10 cellular contexts compared by ENCODE assay signal in the genomic region with DNA sequence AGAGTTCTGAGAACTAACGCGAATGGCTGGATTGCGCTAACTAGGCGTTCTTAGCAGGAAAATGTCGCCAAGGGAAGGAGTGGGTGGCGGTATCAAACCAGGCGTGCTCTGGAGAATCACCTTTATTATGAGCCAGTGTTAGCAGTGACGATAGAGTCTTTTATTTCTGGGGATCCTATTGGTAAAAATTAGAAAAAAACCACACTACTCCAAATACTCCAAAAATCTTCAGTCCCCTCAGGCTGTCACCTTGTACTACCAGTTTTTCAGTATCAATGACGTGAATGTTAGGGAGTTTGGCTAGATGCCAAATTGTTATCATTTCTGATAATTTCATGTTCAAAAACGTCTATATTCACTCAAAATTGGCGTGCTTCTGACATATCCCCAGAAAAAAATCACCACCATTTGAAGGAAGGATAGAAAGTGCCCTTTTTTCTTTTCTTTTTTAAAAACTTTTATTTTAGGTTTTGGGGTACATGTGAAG. TPM values are rescaled to one million over a fixed set of nuclear protein-coding genes. Genes with fewer than 3 reads are reported as not detected.
DNase-seq lines count a peak whose midpoint lies in the region; ATAC-seq and TF ChIP-seq lines count a peak whose summit lies in the region.
"Had no signal": no experiment of that assay in that cellular context is flagged by ENCODE, and none has a peak within 500 bp of the region (broad histone marks: within the 10 kb centered on the region; RNA-seq: fewer than 3 reads in every experiment).

No MANE protein-coding gene starts in this region.

- H3K27ac Mint-ChIP-seq in CD8-positive, alpha-beta memory T cell = no peak overlapping the region
- H3K27ac Mint-ChIP-seq in central memory CD8-positive, alpha-beta T cell (ENCODE audit: low read depth) = no peak overlapping the region
- H3K27ac Mint-ChIP-seq in naive thymus-derived CD4-positive, alpha-beta T cell = no peak overlapping the region

- peak overlapping the region; percentile 73; the same call in 1 of the 2 replicates for H3K9ac ChIP-seq in KMS-11

- H2AFZ ChIP-seq in KMS-11 (ENCODE audit: low read depth) = peak overlapping the region; percentile 97; the same call in 1 of the 2 replicates

- TF ChIP-seq CTCF in KMS-11 (conservative IDR thresholded peaks at IDR 0.05; ENCODE audit: low read depth, low read length) (no peak), RWPE1 (conservative IDR thresholded peaks at IDR 0.05; ENCODE audit: low read depth) (no peak), GM13976 (IDR thresholded peaks at IDR 0.05; ENCODE audit: borderline replicate concordance, control extremely low read depth, extremely low read depth, insufficient read depth, missing control alignments) (no peak)

- H3K9me3 ChIP-seq in CD8-positive, alpha-beta memory T cell (ENCODE audit: low read length) = no peaks in the 10 kb centered on the region
- no peaks in the 10 kb centered on the region for H3K9me3 ChIP-seq in naive thymus-derived CD4-positive, alpha-beta T cell (ENCODE audit: control insufficient read depth in 2 of 3, low read length in 3 of 3)

- DNase-seq in CD8-positive, alpha-beta memory T cell = no peak
- no peak for DNase-seq in central memory CD8-positive, alpha-beta T cell (ENCODE audit: low spot score in 2 of 2)
- no peak for DNase-seq in naive thymus-derived CD4-positive, alpha-beta T cell
- no peak for DNase-seq in RWPE1 (ENCODE audit: low spot score)
- no peak for DNase-seq in GM13976 (ENCODE audit: low spot score)
- DNase-seq in cardiac septum (ENCODE audit: low spot score) = no peak
- DNase-seq: GF-D8, T1000 had no signal

- H3K4me1 Mint-ChIP-seq in CD8-positive, alpha-beta memory T cell = peaks cover 5 to 17% (median 13%) of the 10 kb centered on the region in 3 donors
- peaks cover 11% of the 10 kb centered on the region for H3K4me1 Mint-ChIP-seq in central memory CD8-positive, alpha-beta T cell
- H3K4me1 Mint-ChIP-seq in naive thymus-derived CD4-positive, alpha-beta T cell = peaks cover 6 to 14% (median 9%) of the 10 kb centered on the region in 7 donors

- H3K9me3 Mint-ChIP-seq in CD8-positive, alpha-beta memory T cell = no peaks in the 10 kb centered on the region
- H3K9me3 Mint-ChIP-seq in central memory CD8-positive, alpha-beta T cell = no peaks in the 10 kb centered on the region
- peaks cover 0 to 2% (median 0%) of the 10 kb centered on the region in 11 donors for H3K9me3 Mint-ChIP-seq in naive thymus-derived CD4-positive, alpha-beta T cell

- ATAC-seq in central memory CD8-positive, alpha-beta T cell (replicated peaks; ENCODE audit: extremely low read depth, poor library complexity, severe bottlenecking) = no peak
- no peak for ATAC-seq in naive thymus-derived CD4-positive, alpha-beta T cell
- no peak for ATAC-seq in HG02938 (IDR thresholded peaks at IDR 0.05; ENCODE audit: unreplicated experiment)

- POLR2A ChIA-PET in CD8-positive, alpha-beta memory T cell (lab: Charles Lee) = no interaction called here
- POLR2A ChIA-PET in naive thymus-derived CD4-positive, alpha-beta T cell (lab: Charles Lee) = no interaction called here
- POLR2A ChIA-PET in RWPE1 (lab: Yijun Ruan, JAX; ENCODE audit: low non-redundant PET) = no interaction called here

- H3K27ac ChIP-seq in CD8-positive, alpha-beta memory T cell (ENCODE audit: low read depth, low read length) = no peak overlapping the region
- H3K27ac ChIP-seq in KMS-11 (peak overlapping the region; percentile 10; the same call in 1 of the 2 replicates), RWPE1 (no peak overlapping the region)
- no peak overlapping the region for H3K27ac ChIP-seq in naive thymus-derived CD4-positive, alpha-beta T cell (ENCODE audit: low read depth, low read length)

- intact Hi-C loops in naive thymus-derived CD4-positive, alpha-beta T cell (cut with micrococcal nuclease) = no loop called here
- intact Hi-C loops in cardiac septum (cut with DNase I) = no loop called here

- CTCF ChIA-PET in CD8-positive, alpha-beta memory T cell (lab: Charles Lee) = no interaction called here
- CTCF ChIA-PET in naive thymus-derived CD4-positive, alpha-beta T cell (lab: Charles Lee) = no interaction called here
- CTCF ChIA-PET in RWPE1 (lab: Yijun Ruan, JAX) = no interaction called here

- H3K27me3 Mint-ChIP-seq in CD8-positive, alpha-beta memory T cell = peaks cover 24 to 46% of the 10 kb centered on the region in 2 donors
- H3K27me3 Mint-ChIP-seq in central memory CD8-positive, alpha-beta T cell = peaks cover 39% of the 10 kb centered on the region
- peaks cover 21 to 51% (median 42%) of the 10 kb centered on the region in 5 donors for H3K27me3 Mint-ChIP-seq in naive thymus-derived CD4-positive, alpha-beta T cell

- H3K36me3 ChIP-seq in CD8-positive, alpha-beta memory T cell (ENCODE audit: insufficient read depth, low read length) = no peaks in the 10 kb centered on the region
- no peaks in the 10 kb centered on the region for H3K36me3 ChIP-seq in KMS-11 (ENCODE audit: insufficient read depth)
- H3K36me3 ChIP-seq in naive thymus-derived CD4-positive, alpha-beta T cell (ENCODE audit: control insufficient read depth in 2 of 3, insufficient read depth in 3 of 3, low read length in 3 of 3) = no peaks in the 10 kb centered on the region

- H3K4me1 ChIP-seq in CD8-positive, alpha-beta memory T cell (ENCODE audit: insufficient read depth, low read length) = no peaks in the 10 kb centered on the region
- H3K4me1 ChIP-seq in KMS-11 (ENCODE audit: low read depth, poor library complexity, severe bottlenecking) = peaks cover 56% of the 10 kb centered on the region
- H3K4me1 ChIP-seq in naive thymus-derived CD4-positive, alpha-beta T cell (ENCODE audit: control insufficient read depth in 2 of 2, insufficient read depth in 2 of 2, low read length in 2 of 2) = no peaks in the 10 kb centered on the region

- H3K79me2 ChIP-seq in KMS-11 (ENCODE audit: insufficient read depth, low read depth) = peaks cover 54% of the 10 kb centered on the region

- peak overlapping the region in 6 of 7 donors; percentile 35 to 78 (median 68) for H3K4me3 Mint-ChIP-seq in CD8-positive, alpha-beta memory T cell
- H3K4me3 Mint-ChIP-seq in central memory CD8-positive, alpha-beta T cell = peak overlapping the region; percentile 72
- peak overlapping the region in 7 of 10 donors; percentile 15 to 75 (median 55) for H3K4me3 Mint-ChIP-seq in naive thymus-derived CD4-positive, alpha-beta T cell

- no peaks in the 10 kb centered on the region for H3K27me3 ChIP-seq in CD8-positive, alpha-beta memory T cell (ENCODE audit: insufficient read depth, low read length, poor library complexity, severe bottlenecking)
- no peaks in the 10 kb centered on the region for H3K27me3 ChIP-seq in KMS-11 (ENCODE audit: insufficient read depth, low read depth)
- no peaks in the 10 kb centered on the region for H3K27me3 ChIP-seq in naive thymus-derived CD4-positive, alpha-beta T cell (ENCODE audit: control insufficient read depth in 2 of 2, insufficient read depth in 2 of 2, low read length in 2 of 2)

- in situ Hi-C loops in GM13976 (cut with MboI; ENCODE audit: low sequenced_read_pairs, unreplicated experiment) = no loop called here

- H3K4me3 ChIP-seq in CD8-positive, alpha-beta memory T cell (ENCODE audit: low read length) = no peak overlapping the region
- no peak overlapping the region for H3K4me3 ChIP-seq in KMS-11 (IDR thresholded peaks at IDR 0.05; ENCODE audit: insufficient read depth, low read depth, low read length)
- H3K4me3 ChIP-seq in naive thymus-derived CD4-positive, alpha-beta T cell (ENCODE audit: low read length) = no peak overlapping the region

- peak overlapping the region; percentile 84 for H3K4me2 ChIP-seq in KMS-11

- H4K20me1 ChIP-seq in KMS-11 (ENCODE audit: insufficient read depth) = 0 out of 2 replicates have a peak, but pooled peaks cover 7% of the 10 kb centered on the region

- no peaks in the 10 kb centered on the region for H3K36me3 Mint-ChIP-seq in CD8-positive, alpha-beta memory T cell
- H3K36me3 Mint-ChIP-seq in central memory CD8-positive, alpha-beta T cell (ENCODE audit: insufficient read depth) = peaks cover 1% of the 10 kb centered on the region
- H3K36me3 Mint-ChIP-seq in naive thymus-derived CD4-positive, alpha-beta T cell = no peaks in the 10 kb centered on the region

RNA-seq across cellular contexts. Expression of a gene that starts 1.5 kb away (rescaled TPM):
- under 1 TPM; 0.46 to 0.49 TPM for total RNA-seq in CD8-positive, alpha-beta memory T cell
- 0.30 TPM for polyA plus RNA-seq in CD8-positive, alpha-beta memory T cell
- total RNA-seq in naive thymus-derived CD4-positive, alpha-beta T cell = under 1 TPM in 1 of 5 experiments, not detected in 4; 0.13 TPM
- not detected for polyA plus RNA-seq in naive thymus-derived CD4-positive, alpha-beta T cell
- 0.32 TPM for total RNA-seq in cardiac septum
